In genomic region chr10:6423004-6423403, GRCh38 we compare ENCODE assay signal across 12 cellular contexts.
DNase-seq lines count a peak whose midpoint lies in the region; ATAC-seq, FAIRE-seq and TF ChIP-seq lines count a peak whose summit lies in the region.
"Had no signal": no experiment of that assay in that cellular context is flagged by ENCODE, and none has a peak within 500 bp of the region (broad histone marks: within the 10 kb centered on the region; RNA-seq: fewer than 3 reads in every experiment).

No MANE protein-coding gene starts in this region.

- no peak for FAIRE-seq in A549 (lab: Jason Lieb, UNC)

- CTCF ChIA-PET in A549 (lab: Yijun Ruan, JAX) = interaction anchor here (1.6 to 1.7 kb wide), 2 partner anchors 12 to 247 kb away, joined by 5 to 8 read pairs; no protein-coding TSS in a partner anchor

- H3K27ac ChIP-seq in A549 (no peak overlapping the region), skeletal muscle tissue (ENCODE audit: low read depth, low read length) (peak overlapping the region; percentile 5), adrenal gland (no peak overlapping the region)
- H3K27ac ChIP-seq: ascending aorta, neutrophil had no signal

- peak overlapping the region; percentile 97 for H3K27ac Mint-ChIP-seq in activated naive CD8-positive, alpha-beta T cell
- H3K27ac Mint-ChIP-seq: B cell had no signal

- H3K4me3 ChIP-seq in A549 (no peak overlapping the region), skeletal muscle tissue (ENCODE audit: low read length in 3 of 3) (no peak overlapping the region), adrenal gland (no peak overlapping the region)
- H3K4me3 ChIP-seq: ascending aorta had no signal

- H3K9me3 ChIP-seq in A549 (no peaks in the 10 kb centered on the region), skeletal muscle tissue (ENCODE audit: control insufficient read depth in 3 of 3, low read length in 3 of 3) (no peaks in the 10 kb centered on the region), adrenal gland (replicated peaks in 1 of 3) (no peaks in the 10 kb centered on the region)
- H3K9me3 ChIP-seq: ascending aorta, neutrophil had no signal

- H3K36me3 Mint-ChIP-seq in activated naive CD8-positive, alpha-beta T cell = peaks cover 7% of the 10 kb centered on the region

- H3K4me1 ChIP-seq in A549 (no peaks in the 10 kb centered on the region), skeletal muscle tissue (ENCODE audit: control insufficient read depth in 3 of 3, insufficient read depth in 3 of 3, low read length in 3 of 3) (peaks cover 0 to 11% (median 4%) of the 10 kb centered on the region in 3 donors), adrenal gland (replicated peaks in 1 of 2) (no peaks in the 10 kb centered on the region)
- H3K4me1 ChIP-seq: ascending aorta had no signal

- no peaks in the 10 kb centered on the region for H3K27me3 Mint-ChIP-seq in activated naive CD8-positive, alpha-beta T cell

- peaks cover 30% of the 10 kb centered on the region for H3K4me1 Mint-ChIP-seq in activated naive CD8-positive, alpha-beta T cell (ENCODE audit: low read depth)
- H3K4me1 Mint-ChIP-seq: B cell had no signal

- DNase-seq in A549 (ENCODE audit: low read depth in 1 of 2, low spot score in 1 of 2) (no peak), M059J (ENCODE audit: low read depth) (peak; percentile 80), UCSD-AML1 (lab: John Stamatoyannopoulos, UW; ENCODE audit: unreplicated experiment) (no peak), NCI-H2196 (lab: John Stamatoyannopoulos, UW; ENCODE audit: unreplicated experiment) (no peak), adrenal gland (no peak), NCI-H82 treated with DMSO at 0.1 percent for 48 hours (lab: John Stamatoyannopoulos, UW; ENCODE audit: unreplicated experiment) (no peak)
- DNase-seq: NCI-H1694 had no signal

- intact Hi-C loops in adrenal gland (cut with DNase I) = loop anchor here in 1 of 2 donors (10.0 kb wide), 1 partner anchor 242 kb away; no protein-coding TSS in a partner anchor

- no peak overlapping the region for H3K4me2 ChIP-seq in A549

- TF ChIP-seq RAD21 in A549 (conservative IDR thresholded peaks at IDR 0.05 in 1 of 2, IDR thresholded peaks at IDR 0.05 in 1 of 2) = no peak

- POLR2A ChIA-PET in A549 (lab: Yijun Ruan, JAX) = no interaction called here

- WGBS in A549 (ENCODE audit: missing lambda C conversion rate) = 70% methylated on average over 4 of the region's 4 CpGs
- 88 to 98% (median 92%) methylated on average over 4 of the region's 4 CpGs; no CpG with 5 or more reads in 1 of the 4 donors for WGBS in adrenal gland, 4 donors

- H3K9me3 Mint-ChIP-seq in activated naive CD8-positive, alpha-beta T cell (ENCODE audit: low read depth) = no peaks in the 10 kb centered on the region

- H3K4me3 Mint-ChIP-seq in activated naive CD8-positive, alpha-beta T cell = peak overlapping the region; percentile 30
- H3K4me3 Mint-ChIP-seq: B cell had no signal

- no peak for TF ChIP-seq EP300 in A549 (IDR thresholded peaks at IDR 0.05)

- H3K9ac ChIP-seq in skeletal muscle tissue (ENCODE audit: low read depth in 1 of 3, low read length in 3 of 3) = no peak overlapping the region

- peak; percentile 19 to 46; a peak in 3 of 6 replicates for ATAC-seq in A549

- H3K36me3 ChIP-seq in skeletal muscle tissue (ENCODE audit: control insufficient read depth in 3 of 3, insufficient read depth in 3 of 3, low read length in 3 of 3) (peaks cover 7 to 22% (median 10%) of the 10 kb centered on the region in 3 donors), adrenal gland (replicated peaks in 1 of 2) (no peaks in the 10 kb centered on the region)
- H3K36me3 ChIP-seq: ascending aorta, neutrophil had no signal

- TF ChIP-seq CTCF in A549 (IDR thresholded peaks at IDR 0.05) = no peak
- TF ChIP-seq CTCF in adrenal gland (IDR thresholded peaks at IDR 0.05) = no peak

- TF ChIP-seq POLR2A in A549 (IDR thresholded peaks at IDR 0.05; ENCODE audit: low read length) (no peak), adrenal gland (IDR thresholded peaks at IDR 0.05) (no peak)

- H3K27me3 ChIP-seq in skeletal muscle tissue (ENCODE audit: control insufficient read depth in 3 of 3, insufficient read depth in 3 of 3, low read length in 3 of 3) (no peaks in the 10 kb centered on the region), adrenal gland (no peaks in the 10 kb centered on the region)
- H3K27me3 ChIP-seq: ascending aorta, neutrophil had no signal

TF ChIP-seq in A549, 52 proteins besides CTCF, POLR2A, EP300 and RAD21:
- TF ChIP-seq ZNF302 (CRISPR knock-in tag; IDR thresholded peaks at IDR 0.05) (no peak), ZSCAN20 (CRISPR knock-in tag; IDR thresholded peaks at IDR 0.05) (no peak), NFE2L2 (conservative IDR thresholded peaks at IDR 0.05; ENCODE audit: low read length) (no peak), TP53 (CRISPR knock-in tag; IDR thresholded peaks at IDR 0.05) (no peak), KDM1A (IDR thresholded peaks at IDR 0.05; ENCODE audit: low read depth) (no peak), RCOR1 (IDR thresholded peaks at IDR 0.05; ENCODE audit: low read depth, low read length) (no peak), CBX2 (IDR thresholded peaks at IDR 0.05; ENCODE audit: borderline replicate concordance, low read depth) (no peak), FOXS1 (CRISPR knock-in tag; IDR thresholded peaks at IDR 0.05) (no peak), FOSL2 (IDR thresholded peaks at IDR 0.05) (no peak), FOSL2 (CRISPR knock-in tag; IDR thresholded peaks at IDR 0.05) (no peak), JUN (IDR thresholded peaks at IDR 0.05) (no peak), NPAS2 (CRISPR knock-in tag; IDR thresholded peaks at IDR 0.05; ENCODE audit: borderline replicate concordance) (no peak), ZFP36 (IDR thresholded peaks at IDR 0.05; ENCODE audit: borderline replicate concordance, partially characterized antibody) (no peak)
